Comparison of ENCODE assay signal across 12 cellular contexts in genomic region chr6:111625511-111626331, GRCh38. TPM values are rescaled to one million over a fixed set of nuclear protein-coding genes. Genes with fewer than 3 reads are reported as not detected.
A peak's percentile ranks its signal among the peaks of the same experiment; 100 is the strongest.
DNase-seq lines count a peak whose midpoint lies in the region; TF ChIP-seq lines count a peak whose summit lies in the region.
"Had no signal": no experiment of that assay in that cellular context is flagged by ENCODE, and none has a peak within 500 bp of the region (broad histone marks: within the 10 kb centered on the region; RNA-seq: fewer than 3 reads in every experiment).

No MANE protein-coding gene starts in this region.

- TF ChIP-seq POLR2A in breast epithelium (IDR thresholded peaks at IDR 0.05), result no peak
- no peak for TF ChIP-seq POLR2A in vagina (IDR thresholded peaks at IDR 0.05)

- H3K9me3 ChIP-seq in breast epithelium (no peaks in the 10 kb centered on the region), vagina (no peaks in the 10 kb centered on the region)

- no peak overlapping the region for H3K27ac Mint-ChIP-seq in MCF 10A (ENCODE audit: low read depth, unreplicated experiment)
- no peak overlapping the region for H3K27ac Mint-ChIP-seq in progenitor cell of endocrine pancreas
- H3K27ac Mint-ChIP-seq: activated naive CD4-positive, alpha-beta T cell treated with anti-CD3 and anti-CD28 coated beads, Interleukin-2, amount 10 ng/mL, durations not matched to agents 7 days and 5 days; natural killer cell treated with Interleukin-12 subunit alpha and Interleukin-12 subunit beta and Interleukin-15 and Interleukin-18, amount 100 ng/mL, for 72 hours had no signal

- H3K18ac ChIP-seq in mesendoderm (ENCODE audit: low read length), result no peak overlapping the region

- DNase-seq in breast epithelium (ENCODE audit: low spot score in 2 of 2), result no peak
- DNase-seq in MCF 10A (ENCODE audit: unreplicated experiment), result no peak
- peak; percentile 46 for DNase-seq in choroid plexus epithelial cell (ENCODE audit: low read depth)
- peak; percentile 29 for DNase-seq in mesendoderm
- DNase-seq in vagina (ENCODE audit: extremely low spot score in 2 of 2), result peak in 1 of 2 donors; percentile 88
- no peak for DNase-seq in activated naive CD4-positive, alpha-beta T cell (lab: John Stamatoyannopoulos, UW)
- no peak for DNase-seq in HK-2 (ENCODE audit: unreplicated experiment)
- DNase-seq in progenitor cell of endocrine pancreas (ENCODE audit: low spot score, unreplicated experiment), result no peak
- DNase-seq: activated naive CD4-positive, alpha-beta T cell treated with anti-CD3 and anti-CD28 coated beads, Interleukin-2, amount 10 ng/mL, durations not matched to agents 7 days and 5 days; NCI-H526 treated with DMSO at 0.1 percent for 48 hours had no signal

- no peak overlapping the region for H2BK15ac ChIP-seq in mesendoderm (replicated peaks; ENCODE audit: low read depth)

- H2AK5ac ChIP-seq in mesendoderm (ENCODE audit: low read length), result no peak overlapping the region

- no peaks in the 10 kb centered on the region for H3K27me3 ChIP-seq in breast epithelium
- no peaks in the 10 kb centered on the region for H3K27me3 ChIP-seq in mesendoderm (ENCODE audit: insufficient read depth, low read length, poor library complexity)
- no peaks in the 10 kb centered on the region for H3K27me3 ChIP-seq in vagina

- no peak for TF ChIP-seq CTCF in breast epithelium (IDR thresholded peaks at IDR 0.05)
- TF ChIP-seq CTCF in MCF 10A (IDR thresholded peaks at IDR 0.05; ENCODE audit: unreplicated experiment), result no peak
- TF ChIP-seq CTCF in choroid plexus epithelial cell (conservative IDR thresholded peaks at IDR 0.05; ENCODE audit: low read depth, low read length), result no peak
- no peak for TF ChIP-seq CTCF in vagina (IDR thresholded peaks at IDR 0.05)
- TF ChIP-seq CTCF in progenitor cell of endocrine pancreas (IDR thresholded peaks at IDR 0.05; ENCODE audit: unreplicated experiment), result no peak

- H3K4me3 ChIP-seq in breast epithelium, result peak overlapping the region; percentile 16 to 49 (median 18)
- no peak overlapping the region for H3K4me3 ChIP-seq in choroid plexus epithelial cell (ENCODE audit: low read depth, low read length)
- H3K4me3 ChIP-seq in mesendoderm (ENCODE audit: low read length), result no peak overlapping the region
- peak overlapping the region; percentile 6 to 20 for H3K4me3 ChIP-seq in vagina

- no CpG with 5 or more reads among the region's 17 CpGs for WGBS in mesendoderm (ENCODE audit: extremely low coverage, insufficient coverage, low lambda C conversion rate)

- H3K4me1 Mint-ChIP-seq in MCF 10A (ENCODE audit: insufficient read depth, unreplicated experiment) (no peaks in the 10 kb centered on the region), progenitor cell of endocrine pancreas (ENCODE audit: low read depth) (peaks cover 7% of the 10 kb centered on the region)
- H3K4me1 Mint-ChIP-seq: activated naive CD4-positive, alpha-beta T cell treated with anti-CD3 and anti-CD28 coated beads, Interleukin-2, amount 10 ng/mL, durations not matched to agents 7 days and 5 days had no signal

- no peaks in the 10 kb centered on the region for H3K79me2 ChIP-seq in mesendoderm (ENCODE audit: control insufficient read depth, insufficient read depth, low read length)

- H4K5ac ChIP-seq in mesendoderm (ENCODE audit: low read length), result no peak overlapping the region

- H2BK120ac ChIP-seq in mesendoderm (ENCODE audit: low read depth, low read length), result no peak overlapping the region

- no peak overlapping the region for H4K8ac ChIP-seq in mesendoderm (ENCODE audit: low read depth, low read length)

- H3K36me3 Mint-ChIP-seq in MCF 10A (ENCODE audit: insufficient read depth, unreplicated experiment), result no peaks in the 10 kb centered on the region
- H3K36me3 Mint-ChIP-seq in progenitor cell of endocrine pancreas (ENCODE audit: insufficient read depth), result no peaks in the 10 kb centered on the region
- H3K36me3 Mint-ChIP-seq: activated naive CD4-positive, alpha-beta T cell treated with anti-CD3 and anti-CD28 coated beads, Interleukin-2, amount 10 ng/mL, durations not matched to agents 7 days and 5 days had no signal

- H3K9me3 Mint-ChIP-seq in MCF 10A (ENCODE audit: unreplicated experiment), result peaks cover 8% of the 10 kb centered on the region
- no peaks in the 10 kb centered on the region for H3K9me3 Mint-ChIP-seq in progenitor cell of endocrine pancreas (ENCODE audit: low read depth)

- H2BK5ac ChIP-seq in mesendoderm (ENCODE audit: low read length), result no peak overlapping the region

- BruUV-seq in MCF 10A (replicated peaks; lab: Mats Ljungman, UMichigan), result no TSS peak

- CTCF ChIA-PET in MCF 10A (lab: Yijun Ruan, JAX), result interaction anchor here (0.7 to 0.8 kb wide), 2 partner anchors 60 to 70 kb away, joined by 3 read pairs; no protein-coding TSS in a partner anchor

- H3K36me3 ChIP-seq in breast epithelium (no peaks in the 10 kb centered on the region), mesendoderm (ENCODE audit: control insufficient read depth, insufficient read depth, low read length) (no peaks in the 10 kb centered on the region), vagina (no peaks in the 10 kb centered on the region)

- no peak overlapping the region for H3K23ac ChIP-seq in mesendoderm (ENCODE audit: low read length)

- H3K27me3 Mint-ChIP-seq in MCF 10A (ENCODE audit: insufficient read depth, unreplicated experiment), result no peaks in the 10 kb centered on the region
- H3K27me3 Mint-ChIP-seq in progenitor cell of endocrine pancreas, result peaks cover 9% of the 10 kb centered on the region

- H3K56ac ChIP-seq in mesendoderm (ENCODE audit: low read length), result no peak overlapping the region

- POLR2A ChIA-PET in MCF 10A (lab: Yijun Ruan, JAX), result interaction anchor here (0.6 to 1.5 kb wide), 3 partner anchors 20 to 101 kb away, joined by 3 to 4 read pairs (median 3); partner anchors contain the start of gene TRAF3IP2

- H3K4me3 Mint-ChIP-seq in MCF 10A (ENCODE audit: unreplicated experiment) (no peak overlapping the region), progenitor cell of endocrine pancreas (ENCODE audit: low read depth) (no peak overlapping the region)
- H3K4me3 Mint-ChIP-seq: activated naive CD4-positive, alpha-beta T cell treated with anti-CD3 and anti-CD28 coated beads, Interleukin-2, amount 10 ng/mL, durations not matched to agents 7 days and 5 days; natural killer cell treated with Interleukin-12 subunit alpha and Interleukin-12 subunit beta and Interleukin-15 and Interleukin-18, amount 100 ng/mL, for 72 hours had no signal

- peak overlapping the region; percentile 39 to 52 for H3K27ac ChIP-seq in breast epithelium
- no peak overlapping the region for H3K27ac ChIP-seq in mesendoderm (ENCODE audit: low read depth, low read length)
- peak overlapping the region; percentile 86 for H3K27ac ChIP-seq in vagina
- H3K27ac ChIP-seq: C4-2B had no signal

- no peak overlapping the region for H3K4me2 ChIP-seq in mesendoderm (ENCODE audit: low read length)

- no peaks in the 10 kb centered on the region for H3K4me1 ChIP-seq in breast epithelium
- no peaks in the 10 kb centered on the region for H3K4me1 ChIP-seq in mesendoderm (ENCODE audit: control insufficient read depth, low read depth, low read length)
- H3K4me1 ChIP-seq in vagina, result peaks cover 40% of the 10 kb centered on the region

- no peaks in the 10 kb centered on the region for H3K79me1 ChIP-seq in mesendoderm (ENCODE audit: low read length)

- intact Hi-C loops in breast epithelium (cut with DNase I; ENCODE audit: low total_unique reads), result no loop called here
- intact Hi-C loops in MCF 10A (cut with micrococcal nuclease), result no loop called here
- intact Hi-C loops in vagina (cut with DNase I), result no loop called here

- H3K4ac ChIP-seq in mesendoderm (ENCODE audit: low read depth, low read length), result no peak overlapping the region

- H3K9ac ChIP-seq in mesendoderm (ENCODE audit: low read length), result no peak overlapping the region

RNA-seq across cellular contexts. Expression of gene TRAF3IP2, which starts 20.0 kb away (rescaled TPM):
- total RNA-seq in breast epithelium, result 10 to 100 TPM; 28.2 to 42.9 (median 41.6) TPM
- 56.8 and 57.9 TPM in 2 replicates for total RNA-seq in MCF 10A (2022)
- 23.9 TPM for polyA plus RNA-seq in mesendoderm (2013, experiment 1 of 2)
- polyA plus RNA-seq in mesendoderm (2013, experiment 2 of 2), result 23.3 TPM
- total RNA-seq in vagina, result 35.1 TPM
- 23.4 and 24.9 TPM in 2 replicates for total RNA-seq in progenitor cell of endocrine pancreas

Comparison
In these comparisons a context has a peak if more than half of its experiments do, and no peak if none do; other contexts are left out.
1. DNase-seq: peak in choroid plexus epithelial cell (single experiment) and mesendoderm (single experiment); none in breast epithelium (0 of 2), MCF 10A (single experiment), activated naive CD4-positive, alpha-beta T cell (0 of 4), HK-2 (single experiment) and progenitor cell of endocrine pancreas (single experiment).
2. H3K4me3 ChIP-seq: peak in breast epithelium (3 of 3) and vagina (2 of 2); none in choroid plexus epithelial cell (single experiment) and mesendoderm (single experiment).